ENCODE assay signal across 29 cellular contexts in the genomic region with DNA sequence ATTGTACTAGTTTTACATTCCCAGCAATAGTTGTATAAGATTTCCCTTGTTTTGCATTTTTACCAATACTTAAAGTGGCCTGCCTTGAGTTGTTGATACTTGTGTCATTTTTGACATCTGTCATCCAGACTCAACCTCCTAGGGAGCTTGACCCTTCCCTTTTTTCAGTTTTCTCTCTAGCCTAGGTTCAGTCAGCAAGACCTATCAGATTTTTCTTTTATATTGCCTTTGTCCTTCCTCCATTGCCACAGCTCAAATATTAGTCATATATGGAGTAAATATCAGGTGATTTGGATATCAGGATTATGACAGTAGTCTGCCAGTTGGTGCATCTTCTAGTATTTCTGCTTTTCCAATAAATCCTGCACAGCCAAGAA. TPM values are rescaled to one million over a fixed set of nuclear protein-coding genes. Genes with fewer than 3 reads are reported as not detected.
DNase-seq lines count a peak whose midpoint lies in the region; ATAC-seq and TF ChIP-seq lines count a peak whose summit lies in the region.
"Had no signal": no experiment of that assay in that cellular context is flagged by ENCODE, and none has a peak within 500 bp of the region (broad histone marks: within the 10 kb centered on the region; RNA-seq: fewer than 3 reads in every experiment).

No MANE protein-coding gene starts in this region.

- H3F3A ChIP-seq in GM23338 (replicated peaks; ENCODE audit: low read depth) = no peaks in the 10 kb centered on the region

- no peak for TF ChIP-seq CTCF in 22Rv1 (IDR thresholded peaks at IDR 0.05)
- no peak for TF ChIP-seq CTCF in GM23338 (conservative IDR thresholded peaks at IDR 0.05; ENCODE audit: low read depth in 2 of 2)
- no peak for TF ChIP-seq CTCF in esophagus muscularis mucosa (IDR thresholded peaks at IDR 0.05)

- no peaks in the 10 kb centered on the region for H3K9me2 ChIP-seq in GM23338 (ENCODE audit: insufficient read depth)

- no peaks in the 10 kb centered on the region for H3K27me3 Mint-ChIP-seq in CD4-positive, CD25-positive, alpha-beta regulatory T cell
- no peaks in the 10 kb centered on the region for H3K27me3 Mint-ChIP-seq in central memory CD8-positive, alpha-beta T cell
- H3K27me3 Mint-ChIP-seq in GM23338 (ENCODE audit: insufficient read depth, low read depth, poor library complexity) = peaks cover 4% of the 10 kb centered on the region
- H3K27me3 Mint-ChIP-seq: memory B cell, T-helper 17 cell had no signal

- peak overlapping the region; percentile 29 to 57 (median 34) for H3K27ac Mint-ChIP-seq in CD4-positive, CD25-positive, alpha-beta regulatory T cell
- peak overlapping the region; percentile 82 for H3K27ac Mint-ChIP-seq in central memory CD8-positive, alpha-beta T cell (ENCODE audit: low read depth)
- H3K27ac Mint-ChIP-seq in GM23338 = no peak overlapping the region
- H3K27ac Mint-ChIP-seq: H9, memory B cell had no signal

- DNase-seq in CD4-positive, CD25-positive, alpha-beta regulatory T cell = no peak
- DNase-seq in OCI-M1 (lab: John Stamatoyannopoulos, UW) (peak; percentile 32), GM23338 (ENCODE audit: low spot score) (no peak), esophagus muscularis mucosa (ENCODE audit: extremely low spot score) (no peak), caudate nucleus (lab: John Stamatoyannopoulos, UW) (no peak)
- DNase-seq in central memory CD8-positive, alpha-beta T cell (ENCODE audit: low spot score in 2 of 2) = no peak
- DNase-seq: activated CD8-positive, alpha-beta memory T cell treated with anti-CD3 and anti-CD28 coated beads for 24 hours; activated naive CD4-positive, alpha-beta T cell treated with anti-CD3 and anti-CD28 coated beads for 36 hours; adrenal gland; body of pancreas; effector CD8-positive, alpha-beta T cell; foreskin keratinocyte; H9; MG63; NCI-H1105 treated with DMSO at 0.1 percent for 48 hours; NCI-H1930; NCI-H524 treated with DMSO at 0.1 percent for 48 hours; NK-92 treated with Interleukin-12 subunit alpha and Interleukin-12 subunit beta, amount 100 ng/mL, for 24 hours; stimulated activated CD4-positive, alpha-beta T cell treated with anti-CD3 and anti-CD28 coated beads, Interleukin-1b, Interleukin-23, amount 100 ng/mL, for 48 hours; stimulated activated CD8-positive, alpha-beta memory T cell treated with anti-CD3 and anti-CD28 coated beads, Interleukin-4, amount 100 ng/mL, for 48 hours; stomach; T-helper 17 cell; thyroid gland had no signal

- peaks cover 93% of the 10 kb centered on the region for H3K79me2 ChIP-seq in GM23338 (replicated peaks; ENCODE audit: insufficient read depth)

- no peak for ATAC-seq in CD4-positive, CD25-positive, alpha-beta regulatory T cell (ENCODE audit: low read depth in 2 of 2)
- no peak for ATAC-seq in central memory CD8-positive, alpha-beta T cell (replicated peaks; ENCODE audit: extremely low read depth, poor library complexity, severe bottlenecking)
- ATAC-seq in GM23338 = no peak
- ATAC-seq: body of pancreas, foreskin keratinocyte, T-helper 17 cell had no signal

- TF ChIP-seq POLR2A in esophagus muscularis mucosa (IDR thresholded peaks at IDR 0.05; ENCODE audit: low read depth) = no peak

- H3K27ac ChIP-seq in 22Rv1 (peak overlapping the region; percentile 56), GM23338 (ENCODE audit: low read depth) (no peak overlapping the region), esophagus muscularis mucosa (replicated peaks in 1 of 4) (no peak overlapping the region), caudate nucleus (ENCODE audit: low read depth, low read length) (no peak overlapping the region)
- H3K27ac ChIP-seq in CD4-positive, CD25-positive, alpha-beta regulatory T cell (ENCODE audit: insufficient read depth, low read length, poor library complexity, severe bottlenecking) = no peak overlapping the region
- H3K27ac ChIP-seq: adrenal gland, body of pancreas, foreskin keratinocyte, parathyroid adenoma, right atrium auricular region, SJSA1, stomach, thyroid gland had no signal

- peaks cover 8 to 43% (median 27%) of the 10 kb centered on the region in 4 donors for H3K4me1 Mint-ChIP-seq in CD4-positive, CD25-positive, alpha-beta regulatory T cell
- H3K4me1 Mint-ChIP-seq in central memory CD8-positive, alpha-beta T cell = peaks cover 30% of the 10 kb centered on the region
- no peaks in the 10 kb centered on the region for H3K4me1 Mint-ChIP-seq in GM23338
- H3K4me1 Mint-ChIP-seq: H9 had no signal

- no peak overlapping the region for H2AFZ ChIP-seq in GM23338
- H2AFZ ChIP-seq: parathyroid adenoma had no signal

- no peaks in the 10 kb centered on the region for H3K9me3 ChIP-seq in CD4-positive, CD25-positive, alpha-beta regulatory T cell (ENCODE audit: control insufficient read depth in 2 of 2, low read length in 2 of 2)
- peaks cover 0 to 10% (median 6%) of the 10 kb centered on the region in 4 donors for H3K9me3 ChIP-seq in esophagus muscularis mucosa
- H3K9me3 ChIP-seq: adrenal gland, body of pancreas, MG63, right atrium auricular region, SJSA1, thyroid gland had no signal

- intact Hi-C loops in esophagus muscularis mucosa (cut with DNase I) = no loop called here

- H3K36me3 ChIP-seq in CD4-positive, CD25-positive, alpha-beta regulatory T cell (ENCODE audit: control insufficient read depth, insufficient read depth, low read length) = no peaks in the 10 kb centered on the region
- H3K36me3 ChIP-seq in GM23338 (ENCODE audit: insufficient read depth) (peaks cover 10% of the 10 kb centered on the region), esophagus muscularis mucosa (peaks cover 0 to 4% (median 0%) of the 10 kb centered on the region in 4 donors)
- H3K36me3 ChIP-seq: adrenal gland, right atrium auricular region, thyroid gland had no signal

- H3K4me2 ChIP-seq in GM23338 = no peak overlapping the region
- H3K4me2 ChIP-seq: smooth muscle cell had no signal

- peaks cover 0 to 5% (median 0%) of the 10 kb centered on the region in 7 donors for H3K9me3 Mint-ChIP-seq in CD4-positive, CD25-positive, alpha-beta regulatory T cell
- no peaks in the 10 kb centered on the region for H3K9me3 Mint-ChIP-seq in central memory CD8-positive, alpha-beta T cell
- peaks cover 42% of the 10 kb centered on the region for H3K9me3 Mint-ChIP-seq in GM23338

- no peak for TF ChIP-seq EP300 in esophagus muscularis mucosa (IDR thresholded peaks at IDR 0.05)

- peaks cover 12% of the 10 kb centered on the region for H3K4me1 ChIP-seq in CD4-positive, CD25-positive, alpha-beta regulatory T cell (ENCODE audit: control insufficient read depth, insufficient read depth, low read length, poor library complexity, severe bottlenecking)
- H3K4me1 ChIP-seq in GM23338 (ENCODE audit: insufficient read depth) = no peaks in the 10 kb centered on the region
- H3K4me1 ChIP-seq in esophagus muscularis mucosa = no peaks in the 10 kb centered on the region
- H3K4me1 ChIP-seq: adrenal gland, body of pancreas, foreskin keratinocyte, parathyroid adenoma, right atrium auricular region, SJSA1, stomach, thyroid gland had no signal

- no peaks in the 10 kb centered on the region for H3K27me3 ChIP-seq in CD4-positive, CD25-positive, alpha-beta regulatory T cell (ENCODE audit: control insufficient read depth, insufficient read depth, low read length)
- no peaks in the 10 kb centered on the region for H3K27me3 ChIP-seq in GM23338 (ENCODE audit: insufficient read depth)
- no peaks in the 10 kb centered on the region for H3K27me3 ChIP-seq in esophagus muscularis mucosa
- H3K27me3 ChIP-seq: adrenal gland, body of pancreas, foreskin keratinocyte, MG63, right atrium auricular region, SJSA1, stomach, thyroid gland had no signal

- peak overlapping the region in 1 of 4 donors; percentile 32 for H3K4me3 Mint-ChIP-seq in CD4-positive, CD25-positive, alpha-beta regulatory T cell
- no peak overlapping the region for H3K4me3 Mint-ChIP-seq in central memory CD8-positive, alpha-beta T cell
- no peak overlapping the region for H3K4me3 Mint-ChIP-seq in GM23338
- H3K4me3 Mint-ChIP-seq: activated naive CD4-positive, alpha-beta T cell treated with anti-CD3 and anti-CD28 coated beads for 36 hours; H9; memory B cell; T-helper 17 cell had no signal

- no peak overlapping the region for H3K4me3 ChIP-seq in CD4-positive, CD25-positive, alpha-beta regulatory T cell (ENCODE audit: low read depth, low read length)
- no peak overlapping the region for H3K4me3 ChIP-seq in GM23338
- no peak overlapping the region for H3K4me3 ChIP-seq in esophagus muscularis mucosa
- H3K4me3 ChIP-seq: adrenal gland, body of pancreas, MG63, right atrium auricular region, SJSA1, smooth muscle cell, stomach, thyroid gland had no signal

- H3K36me3 Mint-ChIP-seq in CD4-positive, CD25-positive, alpha-beta regulatory T cell = peaks cover 33% of the 10 kb centered on the region
- H3K36me3 Mint-ChIP-seq in central memory CD8-positive, alpha-beta T cell (ENCODE audit: insufficient read depth) = peaks cover 4% of the 10 kb centered on the region
- H3K36me3 Mint-ChIP-seq in GM23338 (ENCODE audit: low read depth) = peaks cover 72% of the 10 kb centered on the region

- peaks cover 8% of the 10 kb centered on the region; the same call in 1 of the 2 replicates for H4K20me1 ChIP-seq in GM23338 (replicated peaks; ENCODE audit: insufficient read depth)

TF ChIP-seq in GM23338, 12 proteins besides CTCF, POLR2A, EP300 and RAD21 (continues in another document):
- TF ChIP-seq ZNF331 (CRISPR knock-in tag; IDR thresholded peaks at IDR 0.05; ENCODE audit: low read depth) = no peak

RNA-seq across cellular contexts. Expression of a gene that starts 13.4 kb away (rescaled TPM):
- total RNA-seq in CD4-positive, CD25-positive, alpha-beta regulatory T cell = 9.2 TPM
- 1 to 10 TPM; 1.2 to 6.4 (median 3.2) TPM for polyA plus RNA-seq in CD4-positive, CD25-positive, alpha-beta regulatory T cell
- 44.7 and 44.8 TPM in 2 replicates for total RNA-seq in GM23338 (2014; rRNA removed; shearing (Covaris generic))
- polyA plus RNA-seq in GM23338 (2016; fragmentation: Nextera tagmentation; extraction: Ambion mirVana) = 27.0 and 27.1 TPM in 2 replicates
- total RNA-seq in esophagus muscularis mucosa = 1 to 10 TPM; 1.2 to 2.7 (median 1.4) TPM

RNA-seq across cellular contexts. Expression of a gene that starts 13.5 kb away (rescaled TPM):
- total RNA-seq in CD4-positive, CD25-positive, alpha-beta regulatory T cell = 16.9 TPM
- polyA plus RNA-seq in CD4-positive, CD25-positive, alpha-beta regulatory T cell = 10 to 100 TPM; 50.5 to 83.0 (median 55.6) TPM
- total RNA-seq in GM23338 (2014; rRNA removed; shearing (Covaris generic)) = 27.1 and 46.9 TPM in 2 replicates
- 105 and 128 TPM in 2 replicates for polyA plus RNA-seq in GM23338 (2016; fragmentation: Nextera tagmentation; extraction: Ambion mirVana)
- 10 to 100 TPM in 3 of 4 donors, 1 to 10 TPM in 1; 8.1 to 20.4 (median 15.6) TPM for total RNA-seq in esophagus muscularis mucosa
